Comparison of ENCODE assay signal across 11 cellular contexts in the genomic region with DNA sequence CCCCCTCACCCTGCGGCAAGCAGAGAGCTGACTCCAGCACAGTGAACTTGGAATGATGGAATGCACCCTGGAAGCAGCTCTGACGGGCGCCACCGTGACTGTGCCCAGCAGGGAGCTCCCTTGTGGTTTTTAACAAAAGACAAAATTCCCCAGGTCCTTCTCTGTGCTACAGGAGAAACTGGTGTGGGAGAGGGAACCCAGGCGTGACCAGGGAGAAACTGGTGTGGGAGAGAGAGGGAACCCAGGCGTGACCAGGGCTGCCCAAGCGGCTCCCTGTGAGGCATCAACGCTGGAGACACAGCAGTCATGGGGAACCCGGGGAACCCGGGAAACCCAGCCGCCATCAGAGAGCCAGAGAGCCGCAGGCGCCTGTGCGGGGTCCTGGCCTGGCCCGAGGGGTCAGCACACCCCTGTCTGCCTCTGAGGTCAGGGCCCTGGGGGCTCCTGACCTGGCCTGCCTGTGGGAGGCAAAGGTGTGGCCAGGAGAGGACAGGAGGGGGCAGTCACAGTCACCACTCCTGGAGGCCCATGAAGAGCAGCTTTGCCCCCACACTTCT. TPM values are rescaled to one million over a fixed set of nuclear protein-coding genes. Genes with fewer than 3 reads are reported as not detected.
DNase-seq lines count a peak whose midpoint lies in the region; ATAC-seq and TF ChIP-seq lines count a peak whose summit lies in the region.
"Had no signal": no experiment of that assay in that cellular context is flagged by ENCODE, and none has a peak within 500 bp of the region (broad histone marks: within the 10 kb centered on the region; RNA-seq: fewer than 3 reads in every experiment).

No MANE protein-coding gene starts in this region.

- TF ChIP-seq RAD21 in IMR-90 (IDR thresholded peaks at IDR 0.05; ENCODE audit: low read length): no peak

- no peak for TF ChIP-seq POLR2A in IMR-90 (IDR thresholded peaks at IDR 0.05; ENCODE audit: low read depth, low read length)

- H4K20me1 ChIP-seq in IMR-90 (ENCODE audit: insufficient read depth, low read length): peaks cover 38% of the 10 kb centered on the region

- H3K9me3 Mint-ChIP-seq in T-cell: no peaks in the 10 kb centered on the region
- H3K9me3 Mint-ChIP-seq: activated CD4-positive, alpha-beta memory T cell treated with anti-CD3 and anti-CD28 coated beads, Interleukin-2, amount 10 ng/mL, durations not matched to agents 7 days and 5 days had no signal

- H3K27ac Mint-ChIP-seq in T-cell: no peak overlapping the region
- H3K27ac Mint-ChIP-seq: activated CD4-positive, alpha-beta memory T cell treated with anti-CD3 and anti-CD28 coated beads, Interleukin-2, amount 10 ng/mL, durations not matched to agents 7 days and 5 days had no signal

- no peak overlapping the region for H3K9ac ChIP-seq in IMR-90 (ENCODE audit: low read depth, low read length)

- peak overlapping the region; percentile 87 for H2BK20ac ChIP-seq in IMR-90 (ENCODE audit: low read depth, low read length)

- no peak overlapping the region for H3K4me3 Mint-ChIP-seq in T-cell
- H3K4me3 Mint-ChIP-seq: activated CD4-positive, alpha-beta memory T cell treated with anti-CD3 and anti-CD28 coated beads, Interleukin-2, amount 10 ng/mL, durations not matched to agents 7 days and 5 days had no signal

- dilution Hi-C loops in IMR-90 (cut with HindIII; ENCODE audit: low sequenced_read_pairs, unreplicated experiment): no loop called here

- peak overlapping the region; percentile 81 for H2BK120ac ChIP-seq in IMR-90 (ENCODE audit: low read depth, low read length)

- no peak overlapping the region; the same call in 1 of the 2 replicates for H2AK5ac ChIP-seq in IMR-90 (ENCODE audit: low read depth, low read length)

- no peak overlapping the region for H3K4me3 ChIP-seq in IMR-90 (ENCODE audit: insufficient read depth, low read depth, low read length)
- no peak overlapping the region for H3K4me3 ChIP-seq in WERI-Rb-1 (ENCODE audit: low read depth, low read length)
- H3K4me3 ChIP-seq: cardiac muscle cell had no signal

- H3K36me3 ChIP-seq in IMR-90 (ENCODE audit: control insufficient read depth, insufficient read depth, low read length): peaks cover 28% of the 10 kb centered on the region
- H3K36me3 ChIP-seq in WERI-Rb-1: peaks cover 7% of the 10 kb centered on the region

- no peaks in the 10 kb centered on the region for H3K9me3 ChIP-seq in IMR-90 (ENCODE audit: control insufficient read depth, insufficient read depth, low read length)
- no peaks in the 10 kb centered on the region for H3K9me3 ChIP-seq in WERI-Rb-1 (ENCODE audit: severe bottlenecking)
- H3K9me3 ChIP-seq: neutrophil had no signal

- H2AK9ac ChIP-seq in IMR-90 (replicated peaks; ENCODE audit: low read depth, low read length, poor library complexity): peak overlapping the region; percentile 73

- H2BK5ac ChIP-seq in IMR-90 (ENCODE audit: low read depth, low read length, poor library complexity, severe bottlenecking): no peak overlapping the region

- DNase-seq in Daoy (ENCODE audit: low read depth) (peak; percentile 68), IMR-90 (peak; percentile 46), WERI-Rb-1 (no peak), mesenteric fat pad (ENCODE audit: low spot score) (peak; percentile 88), NCI-H446 (lab: John Stamatoyannopoulos, UW) (no peak), T-cell (no peak)
- DNase-seq in NK-92 treated with Interleukin-12 subunit alpha and Interleukin-12 subunit beta, amount 100 ng/mL, for 24 hours (lab: John Stamatoyannopoulos, UW): no peak
- DNase-seq: activated CD4-positive, alpha-beta memory T cell treated with anti-CD3 and anti-CD28 coated beads, Interleukin-2, amount 10 ng/mL, durations not matched to agents 7 days and 5 days had no signal

- no peak overlapping the region for H3K23ac ChIP-seq in IMR-90 (ENCODE audit: low read depth, low read length)

- H3K4me1 ChIP-seq in IMR-90 (ENCODE audit: control insufficient read depth, insufficient read depth, low read length): peaks cover 18% of the 10 kb centered on the region

- H3K9me1 ChIP-seq in IMR-90 (ENCODE audit: insufficient read depth, low read length): peaks cover 3% of the 10 kb centered on the region; the same call in 1 of the 2 replicates

- no peak overlapping the region for H4K5ac ChIP-seq in IMR-90 (ENCODE audit: low read depth, low read length)

- no peaks in the 10 kb centered on the region for H3K27me3 ChIP-seq in IMR-90 (ENCODE audit: control insufficient read depth, insufficient read depth, low read length)
- H3K27me3 ChIP-seq in WERI-Rb-1 (ENCODE audit: insufficient read depth, low read depth, severe bottlenecking): peaks cover 50% of the 10 kb centered on the region

- H3K27me3 Mint-ChIP-seq in T-cell: peaks cover 9 to 22% of the 10 kb centered on the region in 2 donors

- peak overlapping the region; percentile 92 for H3K4ac ChIP-seq in IMR-90 (ENCODE audit: low read depth, low read length)

- CTCF ChIA-PET in IMR-90 (lab: Yijun Ruan, JAX): interaction anchor here (1.1 kb wide), 1 partner anchor 128 kb away, joined by 3 read pairs; no protein-coding TSS in a partner anchor
- CTCF ChIA-PET in T-cell (lab: Charles Lee): no interaction called here

- no peak overlapping the region for H2BK15ac ChIP-seq in IMR-90 (ENCODE audit: low read depth, low read length)

- H3K14ac ChIP-seq in IMR-90 (replicated peaks; ENCODE audit: low read depth, low read length): no peak overlapping the region

- no peak overlapping the region for H3K27ac ChIP-seq in IMR-90 (ENCODE audit: insufficient read depth, low read length)
- no peak overlapping the region for H3K27ac ChIP-seq in WERI-Rb-1
- H3K27ac ChIP-seq: cardiac muscle cell, neutrophil had no signal

- H3K56ac ChIP-seq in IMR-90 (ENCODE audit: extremely low read depth, insufficient read depth, low read length): no peak overlapping the region

- 0 out of 2 replicates have a peak, but pooled peaks have one; percentile 2 for ATAC-seq in IMR-90 (ENCODE audit: low read depth)
- ATAC-seq in GM18502 (IDR thresholded peaks at IDR 0.05; ENCODE audit: poor library complexity, unreplicated experiment): no peak
- no peak for ATAC-seq in T-cell (replicated peaks in 1 of 4)

- H3K18ac ChIP-seq in IMR-90 (ENCODE audit: low read depth, low read length): no peak overlapping the region

- TF ChIP-seq CTCF in IMR-90 (conservative IDR thresholded peaks at IDR 0.05; ENCODE audit: low read depth, low read length) (no peak), WERI-Rb-1 (IDR thresholded peaks at IDR 0.05; ENCODE audit: low read depth, low read length) (peak; percentile 51)

- peak overlapping the region in 1 of 2 experiments; percentile 53; a peak in 1 of 4 replicates for H4K8ac ChIP-seq in IMR-90 (ENCODE audit: low read depth in 2 of 2, low read length in 2 of 2)

- peaks cover 0 to 15% (median 12%) of the 10 kb centered on the region in 3 donors for H3K4me1 Mint-ChIP-seq in T-cell

- peaks cover 18% of the 10 kb centered on the region for H3K36me3 Mint-ChIP-seq in T-cell

- H3K79me1 ChIP-seq in IMR-90 (ENCODE audit: low read depth in 1 of 2, low read length in 2 of 2): peaks cover 9 to 61% of the 10 kb centered on the region in 2 experiments; a peak in 3 of 4 replicates

- peak overlapping the region; percentile 28 for H2AFZ ChIP-seq in IMR-90 (replicated peaks; ENCODE audit: low read length, poor library complexity)

- WGBS in IMR-90 (ENCODE audit: extremely low coverage in 2 of 2, insufficient read length in 1 of 2), 2 experiments: 52% methylated on average over 12 of the region's 15 CpGs; no CpG with 5 or more reads in 1 of the 2 experiments

- intact Hi-C loops in IMR-90 (cut with micrococcal nuclease): loop anchor here (10.0 kb wide), 2 partner anchors 296 to 586 kb away; a partner anchor contains a TSS

- peak overlapping the region; percentile 41; the same call in 1 of the 2 replicates for H4K91ac ChIP-seq in IMR-90 (ENCODE audit: insufficient read depth, low read depth, low read length)

- POLR2A ChIA-PET in IMR-90 (lab: Charles Lee; ENCODE audit: unreplicated experiment): no interaction called here
- POLR2A ChIA-PET in T-cell (lab: Charles Lee): no interaction called here

- in situ Hi-C loops in IMR-90 (cut with MboI; ENCODE audit: low sequenced_read_pairs): no loop called here

- no peak overlapping the region for H3K4me2 ChIP-seq in IMR-90 (ENCODE audit: low read depth, low read length)

- no TSS peak for BruUV-seq in IMR-90 (replicated peaks; lab: Mats Ljungman, UMichigan)

TF ChIP-seq in IMR-90, 13 proteins besides CTCF, POLR2A, EP300 and RAD21:
- TF ChIP-seq FOS (IDR thresholded peaks at IDR 0.05; ENCODE audit: low read depth, low read length) (no peak), BHLHE40 (IDR thresholded peaks at IDR 0.05; ENCODE audit: low read depth, low read length) (peak; percentile 4; the same call in 1 of the 2 replicates)

RNA-seq across cellular contexts. Expression of a gene that starts 3.1 kb away (rescaled TPM):
- 15.3 and 26.0 TPM in 2 replicates for total RNA-seq in Daoy (2014; rRNA removed; shearing (Covaris generic))
- 15.6 and 16.7 TPM in 2 replicates for total RNA-seq in IMR-90 (2012; rRNA removed)
- 36.1 and 37.1 TPM in 2 replicates for polyA plus RNA-seq in IMR-90 (2012; rRNA removed)
- 24.9 and 33.9 TPM in 2 replicates for polyA plus RNA-seq in IMR-90 (2012; cell fraction: cytosol; rRNA removed)
- polyA plus RNA-seq in IMR-90 (2012; cell fraction: nucleus; rRNA removed; ENCODE audit: low replicate concordance): 77.0 and 141 TPM in 2 replicates
- 4.5 TPM for total RNA-seq in mesenteric fat pad
- 10 to 100 TPM in 1 of 5 donors, 1 to 10 TPM in 3, under 1 TPM in 1; 0.55 to 13.5 (median 3.4) TPM for total RNA-seq in T-cell

RNA-seq across cellular contexts. Expression of a gene that starts 47.0 kb away (rescaled TPM):
- 92.0 and 96.2 TPM in 2 replicates for total RNA-seq in Daoy (2014; rRNA removed; shearing (Covaris generic))
- total RNA-seq in IMR-90 (2012; rRNA removed) (158 and 168 TPM in 2 replicates), mesenteric fat pad (66.7 TPM), T-cell (100 to 1,000 TPM in 1 of 5 donors, 10 to 100 TPM in 4; 61.0 to 104 (median 92.6) TPM)
- 198 and 212 TPM in 2 replicates for polyA plus RNA-seq in IMR-90 (2012; rRNA removed)
- polyA plus RNA-seq in IMR-90 (2012; cell fraction: cytosol; rRNA removed): 189 and 290 TPM in 2 replicates
- 198 and 241 TPM in 2 replicates for polyA plus RNA-seq in IMR-90 (2012; cell fraction: nucleus; rRNA removed; ENCODE audit: low replicate concordance)

Comparison
In these comparisons a context has a peak if more than half of its experiments do, and no peak if none do; other contexts are left out.
1. DNase-seq: peak in Daoy (single experiment), IMR-90 (single experiment) and mesenteric fat pad (single experiment); none in WERI-Rb-1 (single experiment), NCI-H446 (0 of 2), NK-92 treated with Interleukin-12 subunit alpha and Interleukin-12 subunit beta, amount 100 ng/mL, for 24 hours (single experiment) and T-cell (0 of 34).